In genomic region chr20:52306477-52306876, GRCh38 we compare ENCODE assay signal across 29 cellular contexts.
"Had no signal": no experiment of that assay in that cellular context is flagged by ENCODE, and none has a peak within 500 bp of the region (broad histone marks: within the 10 kb centered on the region; RNA-seq: fewer than 3 reads in every experiment).

No MANE protein-coding gene starts in this region.

- H3K4me3 Mint-ChIP-seq: activated CD8-positive, alpha-beta T cell treated with anti-CD3 and anti-CD28 coated beads for 36 hours; activated T-helper 1 cell treated with anti-CD3 and anti-CD28 coated beads, Interleukin-12 subunit alpha, Interleukin-12 subunit beta, Interleukin-2, Interleukin-4 antibody, amounts not matched to agents 30 ng/mL and 10 ng/mL and 1 ng/mL, durations not matched to agents 14 hours and 24 hours and 36 hours; central memory CD8-positive, alpha-beta T cell had no signal

- H3K36me3 ChIP-seq: ascending aorta, cardiac muscle cell, colonic mucosa, SJCRH30 had no signal

- DNase-seq: activated effector memory CD4-positive, alpha-beta T cell treated with Interleukin-2 at 50 U/mL for 16 hours; colonic mucosa; dermis blood vessel endothelial cell; MM.1S; MV-4-11; NCI-H1092 treated with DMSO at 0.1 percent for 48 hours; NCI-H1417; NCI-H146; NCI-H187; NCI-H2029 treated with DMSO at 0.1 percent for 48 hours; NCI-H2107; NCI-H2171; NCI-H2227 treated with DMSO at 0.1 percent for 48 hours; NCI-H446; NCI-H510A treated with DMSO at 0.1 percent for 48 hours; NCI-H69; NCI-H82; SHP77; SJCRH30 had no signal

- H3K27me3 ChIP-seq: ascending aorta, cardiac muscle cell, colonic mucosa, SJCRH30 had no signal

- H3K9me3 ChIP-seq: ascending aorta, colonic mucosa, SJCRH30 had no signal

- H3K9me3 Mint-ChIP-seq: activated CD8-positive, alpha-beta T cell treated with anti-CD3 and anti-CD28 coated beads for 36 hours; activated T-cell treated with anti-CD3 and anti-CD28 coated beads, Interleukin-2, amount 50 U/mL, for 24 hours; activated T-helper 1 cell treated with anti-CD3 and anti-CD28 coated beads, Interleukin-12 subunit alpha, Interleukin-12 subunit beta, Interleukin-2, Interleukin-4 antibody, amounts not matched to agents 30 ng/mL and 10 ng/mL and 1 ng/mL, durations not matched to agents 14 hours and 24 hours and 36 hours; central memory CD8-positive, alpha-beta T cell; T-helper 2 cell treated with Interferon-gamma antibody and Interleukin-4, amounts not matched to agents 5 μg/mL and 100 μg/mL, for 36 hours had no signal

- H3K27ac Mint-ChIP-seq: activated T-helper 1 cell treated with anti-CD3 and anti-CD28 coated beads, Interleukin-12 subunit alpha, Interleukin-12 subunit beta, Interleukin-2, Interleukin-4 antibody, amounts not matched to agents 30 ng/mL and 10 ng/mL and 1 ng/mL, durations not matched to agents 14 hours and 24 hours and 36 hours had no signal

- H3K4me3 ChIP-seq: ascending aorta, cardiac muscle cell, colonic mucosa, SJCRH30, SK-N-MC had no signal

- ATAC-seq: Panc1 had no signal

- H3K27me3 Mint-ChIP-seq: activated CD8-positive, alpha-beta T cell treated with anti-CD3 and anti-CD28 coated beads for 36 hours; activated T-cell treated with anti-CD3 and anti-CD28 coated beads, Interleukin-2, amount 50 U/mL, for 24 hours had no signal

- H3K27ac ChIP-seq: ascending aorta, cardiac muscle cell, colonic mucosa, KMS-11, SJCRH30, SK-N-MC had no signal

- H3K4me1 ChIP-seq: ascending aorta, colonic mucosa had no signal
